Comparison of ENCODE assay signal across 12 cellular contexts in genomic region chr2:47250576-47251403, GRCh38.
DNase-seq lines count a peak whose midpoint lies in the region; ATAC-seq and TF ChIP-seq lines count a peak whose summit lies in the region.
"Had no signal": no experiment of that assay in that cellular context is flagged by ENCODE, and none has a peak within 500 bp of the region (broad histone marks: within the 10 kb centered on the region; RNA-seq: fewer than 3 reads in every experiment).

No MANE protein-coding gene starts in this region.

- H3K4me3 ChIP-seq in RWPE2 (ENCODE audit: severe bottlenecking) (no peak overlapping the region), stomach (no peak overlapping the region)
- H3K4me3 ChIP-seq: esophagus muscularis mucosa had no signal

- TF ChIP-seq POLR2A in stomach (IDR thresholded peaks at IDR 0.05) = no peak

- intact Hi-C loops in stomach (cut with DNase I; ENCODE audit: low total_unique reads) = no loop called here

- no peaks in the 10 kb centered on the region for H3K9me3 ChIP-seq in RWPE2 (ENCODE audit: severe bottlenecking)
- no peaks in the 10 kb centered on the region for H3K9me3 ChIP-seq in stomach
- H3K9me3 ChIP-seq: esophagus muscularis mucosa had no signal

- no peaks in the 10 kb centered on the region for H3K36me3 ChIP-seq in RWPE2 (ENCODE audit: low read depth)
- no peaks in the 10 kb centered on the region for H3K36me3 ChIP-seq in stomach
- H3K36me3 ChIP-seq: esophagus muscularis mucosa had no signal

- 78 to 84% (median 82%) methylated on average over 11 of the region's 11 CpGs for WGBS in stomach, 5 donors

- DNase-seq in EH (ENCODE audit: low read depth) (peak; percentile 61), NCI-H187 treated with DMSO at 0.1 percent for 48 hours (lab: John Stamatoyannopoulos, UW) (peak; percentile 68), RWPE2 (ENCODE audit: low spot score) (peak; percentile 75), kidney glomerular epithelial cell (lab: John Stamatoyannopoulos, UW) (peak; percentile 54), AG08395 (ENCODE audit: low spot score) (no peak), stomach (no peak)
- DNase-seq: activated CD4-positive, alpha-beta T cell treated with anti-CD3 and anti-CD28 coated beads, Interleukin-2, amount 10 ng/mL, durations not matched to agents 24 days and 14 days; DND-41; stimulated activated CD4-positive, alpha-beta T cell treated with anti-CD3 and anti-CD28 coated beads, Interleukin-4, amount 100 ng/mL, for 24 hours had no signal

- H3K27me3 ChIP-seq in RWPE2 (ENCODE audit: insufficient read depth, poor library complexity, severe bottlenecking) (no peaks in the 10 kb centered on the region), stomach (no peaks in the 10 kb centered on the region)
- H3K27me3 ChIP-seq: esophagus muscularis mucosa had no signal

- H3K27ac ChIP-seq in RWPE2 (ENCODE audit: poor library complexity, severe bottlenecking) (peak overlapping the region; percentile 40), stomach (no peak overlapping the region)
- H3K27ac ChIP-seq: esophagus muscularis mucosa had no signal

- H3K4me1 ChIP-seq in RWPE2 (ENCODE audit: insufficient read depth, poor library complexity, severe bottlenecking) (peaks cover 22% of the 10 kb centered on the region), stomach (peaks cover 0 to 6% (median 0%) of the 10 kb centered on the region in 4 donors)

- TF ChIP-seq EP300 in stomach (IDR thresholded peaks at IDR 0.05) = no peak

- ATAC-seq in RWPE2 (ENCODE audit: low read depth) (peak; percentile 81), HG02840 (IDR thresholded peaks at IDR 0.05; ENCODE audit: low FRiP score, unreplicated experiment) (no peak)
- no peak for ATAC-seq in activated CD4-positive, CD25-positive, alpha-beta regulatory T cell treated with anti-CD3 and anti-CD28 coated beads, Interleukin-2, amount 50 U/mL, for 24 hours

- TF ChIP-seq CTCF in RWPE2 (IDR thresholded peaks at IDR 0.05; ENCODE audit: poor library complexity, severe bottlenecking) (no peak), stomach (IDR thresholded peaks at IDR 0.05) (no peak)

Comparison
In these comparisons a context has a peak if more than half of its experiments do, and no peak if none do; other contexts are left out.
1. DNase-seq: peak in EH (single experiment), NCI-H187 treated with DMSO at 0.1 percent for 48 hours (single experiment), RWPE2 (single experiment) and kidney glomerular epithelial cell (single experiment); none in AG08395 (single experiment) and stomach (single experiment).